In genomic region chr2:96881349-96882195, GRCh38 we compare ENCODE assay signal across 1 cellular context.
TF ChIP-seq lines count a peak whose summit lies in the region.

No MANE protein-coding gene starts in this region.

TF ChIP-seq in H1, 55 proteins besides CTCF, POLR2A, EP300 and RAD21:
- 0 out of 2 replicates have a peak, but pooled peaks have one; percentile 12 for TF ChIP-seq TAF1 (IDR thresholded peaks at IDR 0.05; ENCODE audit: low read depth, low read length)
- TF ChIP-seq EGR1 (IDR thresholded peaks at IDR 0.05; ENCODE audit: borderline replicate concordance, low read depth, low read length): no peak
- no peak for TF ChIP-seq TBP (IDR thresholded peaks at IDR 0.05; ENCODE audit: low read depth, low read length)
- peak; percentile 81; the same call in 1 of the 2 replicates for TF ChIP-seq POU5F1 (IDR thresholded peaks at IDR 0.05; ENCODE audit: low read depth, low read length)
- peak; percentile 83 for TF ChIP-seq CEBPB (IDR thresholded peaks at IDR 0.05; ENCODE audit: low read depth, low read length)
- TF ChIP-seq ASH2L (IDR thresholded peaks at IDR 0.05; ENCODE audit: low read length): peak; percentile 76
- TF ChIP-seq NANOG (IDR thresholded peaks at IDR 0.05; ENCODE audit: insufficient read depth, low read depth, low read length, poor library complexity, severe bottlenecking): peak; percentile 28
- peak; percentile 39; the same call in 1 of the 2 replicates for TF ChIP-seq RBBP5 (IDR thresholded peaks at IDR 0.05; ENCODE audit: borderline replicate concordance, low read depth, low read length)
- TF ChIP-seq HDAC2 (IDR thresholded peaks at IDR 0.05; ENCODE audit: borderline replicate concordance in 1 of 2, low read depth in 2 of 2, low read length in 2 of 2): peak; percentile 65 to 84; a peak in 2 of 4 replicates
- TF ChIP-seq GABPA (IDR thresholded peaks at IDR 0.05; ENCODE audit: borderline replicate concordance, insufficient read depth, low read length): no peak
- TF ChIP-seq TAF7 (optimal IDR thresholded peaks at IDR 0.05; ENCODE audit: borderline replicate concordance, low read depth, low read length): peak; percentile 32
- no peak for TF ChIP-seq SUZ12 (IDR thresholded peaks at IDR 0.05; ENCODE audit: low read length)
- 0 out of 2 replicates have a peak, but pooled peaks have one; percentile 32 for TF ChIP-seq YY1 (IDR thresholded peaks at IDR 0.05; ENCODE audit: low read depth, low read length)
- no peak for TF ChIP-seq SIRT6 (IDR thresholded peaks at IDR 0.05; ENCODE audit: low read length)
- TF ChIP-seq SP1 (IDR thresholded peaks at IDR 0.05; ENCODE audit: low read depth, low read length): peak; percentile 75
